Comparison of ENCODE assay signal across 1 cellular context in genomic region chr9:130934702-130935659, GRCh38.
TF ChIP-seq lines count a peak whose summit lies in the region.

No MANE protein-coding gene starts in this region.

TF ChIP-seq in IMR-90, 13 proteins besides CTCF, POLR2A, EP300 and RAD21:
- TF ChIP-seq FOS (IDR thresholded peaks at IDR 0.05; ENCODE audit: low read depth, low read length) = no peak
- no peak for TF ChIP-seq CHD1 (IDR thresholded peaks at IDR 0.05; ENCODE audit: low read depth, low read length)
- no peak for TF ChIP-seq NFE2L2 (IDR thresholded peaks at IDR 0.05; ENCODE audit: low read depth, low read length)
- no peak for TF ChIP-seq CEBPB (IDR thresholded peaks at IDR 0.05; ENCODE audit: low read depth, low read length)
- TF ChIP-seq RFX5 (IDR thresholded peaks at IDR 0.05; ENCODE audit: low read depth, low read length) = no peak
- TF ChIP-seq MXI1 (IDR thresholded peaks at IDR 0.05; ENCODE audit: borderline replicate concordance, low read depth, low read length) = no peak
- TF ChIP-seq SMC3 (IDR thresholded peaks at IDR 0.05; ENCODE audit: low read depth, low read length) = no peak
- TF ChIP-seq MAZ (IDR thresholded peaks at IDR 0.05; ENCODE audit: borderline replicate concordance, low read depth, low read length) = no peak
- no peak for TF ChIP-seq RCOR1 (IDR thresholded peaks at IDR 0.05; ENCODE audit: insufficient replicate concordance, low read length)
- TF ChIP-seq BHLHE40 (IDR thresholded peaks at IDR 0.05; ENCODE audit: low read depth, low read length) = no peak
- no peak for TF ChIP-seq ELK1 (IDR thresholded peaks at IDR 0.05; ENCODE audit: borderline replicate concordance, low read depth, low read length)
- no peak for TF ChIP-seq USF2 (IDR thresholded peaks at IDR 0.05; ENCODE audit: low read depth, low read length)
- no peak for TF ChIP-seq MAFK (IDR thresholded peaks at IDR 0.05; ENCODE audit: low read depth, low read length)
